16 cellular contexts compared by ENCODE assay signal in the genomic region with DNA sequence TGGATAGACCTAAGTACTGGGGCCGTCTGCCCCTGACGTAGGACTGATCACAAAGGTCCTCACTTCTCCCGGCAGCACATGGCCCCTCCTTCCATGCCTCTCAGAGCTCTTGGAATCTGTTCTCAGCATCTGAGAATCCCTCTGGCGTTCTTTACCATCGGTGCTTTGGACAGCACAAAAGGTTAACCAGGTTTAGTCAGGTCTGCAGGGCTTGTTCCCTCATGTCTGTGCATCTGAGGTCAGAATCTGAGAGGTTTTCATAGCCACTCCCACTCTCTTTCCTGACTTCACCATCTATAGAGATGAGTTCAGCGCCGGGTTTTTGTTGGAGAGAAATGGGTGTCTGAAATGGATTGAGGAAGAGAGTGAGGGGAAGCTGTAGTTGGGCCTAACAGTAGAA.
DNase-seq lines count a peak whose midpoint lies in the region; ATAC-seq, FAIRE-seq and TF ChIP-seq lines count a peak whose summit lies in the region.
"Had no signal": no experiment of that assay in that cellular context is flagged by ENCODE, and none has a peak within 500 bp of the region (broad histone marks: within the 10 kb centered on the region; RNA-seq: fewer than 3 reads in every experiment).

No MANE protein-coding gene starts in this region.

- CTCF ChIA-PET in Caco-2 (lab: Charles Lee): no interaction called here

- peak overlapping the region; percentile 6 for H3K27ac Mint-ChIP-seq in activated naive CD4-positive, alpha-beta T cell treated with anti-CD3 and anti-CD28 coated beads, Interleukin-2, amount 50 U/mL, for 24 hours
- H3K27ac Mint-ChIP-seq in activated naive CD4-positive, alpha-beta T cell treated with anti-CD3 and anti-CD28 coated beads, Interleukin-2, amount 50 U/mL, for 72 hours: no peak overlapping the region
- H3K27ac Mint-ChIP-seq in T-helper 17 cell (peak overlapping the region; percentile 92), type B pancreatic cell (peak overlapping the region; percentile 92), Caco-2 (ENCODE audit: unreplicated experiment) (no peak overlapping the region)

- no peak overlapping the region for H3K4me3 Mint-ChIP-seq in activated naive CD4-positive, alpha-beta T cell treated with anti-CD3 and anti-CD28 coated beads, Interleukin-2, amount 50 U/mL, for 24 hours
- no peak overlapping the region for H3K4me3 Mint-ChIP-seq in T-helper 17 cell
- H3K4me3 Mint-ChIP-seq in type B pancreatic cell: no peak overlapping the region
- no peak overlapping the region for H3K4me3 Mint-ChIP-seq in Caco-2 (ENCODE audit: unreplicated experiment)

- H3K4me1 ChIP-seq in foreskin keratinocyte: peaks cover 38% of the 10 kb centered on the region
- H3K4me1 ChIP-seq in Caco-2: peaks cover 72% of the 10 kb centered on the region

- FAIRE-seq in urothelium cell line (lab: Jason Lieb, UNC): no peak
- FAIRE-seq: GM12891, GM18507 had no signal

- intact Hi-C loops in Caco-2 (cut with micrococcal nuclease; ENCODE audit: unreplicated experiment): no loop called here

- peak overlapping the region; percentile 53 for H3K27ac ChIP-seq in foreskin keratinocyte
- H3K27ac ChIP-seq: BLaER1 treated with 17β-estradiol and CSF1 and Interleukin-3, amounts not matched to agents 10 nM and 100 nM had no signal

- H3K4me1 Mint-ChIP-seq in activated naive CD4-positive, alpha-beta T cell treated with anti-CD3 and anti-CD28 coated beads, Interleukin-2, amount 50 U/mL, for 24 hours: peaks cover 32% of the 10 kb centered on the region
- peaks cover 43% of the 10 kb centered on the region for H3K4me1 Mint-ChIP-seq in T-helper 17 cell
- peaks cover 62% of the 10 kb centered on the region for H3K4me1 Mint-ChIP-seq in type B pancreatic cell (ENCODE audit: unreplicated experiment)
- peaks cover 56% of the 10 kb centered on the region for H3K4me1 Mint-ChIP-seq in Caco-2 (ENCODE audit: low read depth, unreplicated experiment)

- no TSS peak for BruUV-seq in Caco-2 (replicated peaks; lab: Mats Ljungman, UMichigan)

- no peaks in the 10 kb centered on the region for H3K9me3 ChIP-seq in T-helper 17 cell (ENCODE audit: control insufficient read depth, low read length, poor library complexity, severe bottlenecking)
- no peaks in the 10 kb centered on the region for H3K9me3 ChIP-seq in Caco-2
- H3K9me3 ChIP-seq: BLaER1 treated with 17β-estradiol and CSF1 and Interleukin-3, amounts not matched to agents 10 nM and 100 nM; MG63 had no signal

- H3K27me3 ChIP-seq in foreskin keratinocyte (no peaks in the 10 kb centered on the region), Caco-2 (replicated peaks; ENCODE audit: control insufficient read depth, insufficient read depth, low read length) (no peaks in the 10 kb centered on the region)
- H3K27me3 ChIP-seq: BLaER1 treated with 17β-estradiol and CSF1 and Interleukin-3, amounts not matched to agents 10 nM and 100 nM; MG63 had no signal

- DNase-seq in activated naive CD4-positive, alpha-beta T cell treated with anti-CD3 and anti-CD28 coated beads, Interleukin-2, amount 50 U/mL, for 72 hours (ENCODE audit: low spot score in 2 of 2): no peak
- DNase-seq in T-helper 17 cell (no peak), foreskin keratinocyte (peak; percentile 94), type B pancreatic cell (ENCODE audit: extremely low spot score, unreplicated experiment) (no peak), urothelium cell line (ENCODE audit: low spot score) (no peak), Caco-2 (no peak), UCSD-AML1 (lab: John Stamatoyannopoulos, UW; ENCODE audit: unreplicated experiment) (no peak)
- DNase-seq: GF-D8, MG63, NCI-H1105, NCI-H1694, NCI-H510A treated with DMSO at 0.1 percent for 48 hours had no signal

- no peaks in the 10 kb centered on the region for H3K36me3 Mint-ChIP-seq in activated naive CD4-positive, alpha-beta T cell treated with anti-CD3 and anti-CD28 coated beads, Interleukin-2, amount 50 U/mL, for 24 hours
- H3K36me3 Mint-ChIP-seq in activated naive CD4-positive, alpha-beta T cell treated with anti-CD3 and anti-CD28 coated beads, Interleukin-2, amount 50 U/mL, for 72 hours: no peaks in the 10 kb centered on the region
- H3K36me3 Mint-ChIP-seq in T-helper 17 cell (ENCODE audit: low read depth): no peaks in the 10 kb centered on the region
- H3K36me3 Mint-ChIP-seq in type B pancreatic cell: no peaks in the 10 kb centered on the region
- H3K36me3 Mint-ChIP-seq in Caco-2 (ENCODE audit: insufficient read depth, unreplicated experiment): no peaks in the 10 kb centered on the region

- H3K4me3 ChIP-seq in Caco-2 (ENCODE audit: low read depth, low read length): no peak overlapping the region
- H3K4me3 ChIP-seq: BLaER1 treated with 17β-estradiol and CSF1 and Interleukin-3, amounts not matched to agents 10 nM and 100 nM; MG63 had no signal

- TF ChIP-seq CTCF in foreskin keratinocyte (conservative IDR thresholded peaks at IDR 0.05): peak; percentile 30
- no peak for TF ChIP-seq CTCF in type B pancreatic cell (conservative IDR thresholded peaks at IDR 0.05)
- no peak for TF ChIP-seq CTCF in Caco-2 (IDR thresholded peaks at IDR 0.05; ENCODE audit: insufficient read depth in 1 of 2, low read depth in 1 of 2, low read length in 1 of 2, severe bottlenecking in 1 of 2, unreplicated experiment in 1 of 2)

- no peak for ATAC-seq in activated naive CD4-positive, alpha-beta T cell treated with anti-CD3 and anti-CD28 coated beads, Interleukin-2, amount 50 U/mL, for 72 hours
- ATAC-seq in T-helper 17 cell (no peak), foreskin keratinocyte (peak; percentile 72)

- no peaks in the 10 kb centered on the region for H3K36me3 ChIP-seq in Caco-2 (ENCODE audit: control insufficient read depth, insufficient read depth, low read length)
- H3K36me3 ChIP-seq: BLaER1 treated with 17β-estradiol and CSF1 and Interleukin-3, amounts not matched to agents 10 nM and 100 nM; MG63 had no signal

- POLR2A ChIA-PET in Caco-2 (lab: Charles Lee): no interaction called here

- H3K27me3 Mint-ChIP-seq in activated naive CD4-positive, alpha-beta T cell treated with anti-CD3 and anti-CD28 coated beads, Interleukin-2, amount 50 U/mL, for 24 hours: no peaks in the 10 kb centered on the region
- H3K27me3 Mint-ChIP-seq in T-helper 17 cell: no peaks in the 10 kb centered on the region
- no peaks in the 10 kb centered on the region for H3K27me3 Mint-ChIP-seq in type B pancreatic cell
- H3K27me3 Mint-ChIP-seq in Caco-2 (ENCODE audit: insufficient read depth, unreplicated experiment): no peaks in the 10 kb centered on the region

- H3K9me3 Mint-ChIP-seq in activated naive CD4-positive, alpha-beta T cell treated with anti-CD3 and anti-CD28 coated beads, Interleukin-2, amount 50 U/mL, for 24 hours: no peaks in the 10 kb centered on the region
- peaks cover 0 to 3% of the 10 kb centered on the region in 2 donors for H3K9me3 Mint-ChIP-seq in activated naive CD4-positive, alpha-beta T cell treated with anti-CD3 and anti-CD28 coated beads, Interleukin-2, amount 50 U/mL, for 72 hours
- H3K9me3 Mint-ChIP-seq in type B pancreatic cell (no peaks in the 10 kb centered on the region), Caco-2 (ENCODE audit: unreplicated experiment) (no peaks in the 10 kb centered on the region)

Comparison
In these comparisons a context has a peak if more than half of its experiments do, and no peak if none do; other contexts are left out.
1. H3K27ac Mint-ChIP-seq: peak in activated naive CD4-positive, alpha-beta T cell treated with anti-CD3 and anti-CD28 coated beads, Interleukin-2, amount 50 U/mL, for 24 hours (single experiment), T-helper 17 cell (single experiment) and type B pancreatic cell (single experiment); none in activated naive CD4-positive, alpha-beta T cell treated with anti-CD3 and anti-CD28 coated beads, Interleukin-2, amount 50 U/mL, for 72 hours (0 of 2) and Caco-2 (single experiment).
2. DNase-seq: peak in foreskin keratinocyte (2 of 2); none in activated naive CD4-positive, alpha-beta T cell treated with anti-CD3 and anti-CD28 coated beads, Interleukin-2, amount 50 U/mL, for 72 hours (0 of 2), T-helper 17 cell (0 of 3), type B pancreatic cell (single experiment), urothelium cell line (single experiment), Caco-2 (0 of 2) and UCSD-AML1 (single experiment).